Comparison of ENCODE assay signal across 1 cellular context in the genomic region with DNA sequence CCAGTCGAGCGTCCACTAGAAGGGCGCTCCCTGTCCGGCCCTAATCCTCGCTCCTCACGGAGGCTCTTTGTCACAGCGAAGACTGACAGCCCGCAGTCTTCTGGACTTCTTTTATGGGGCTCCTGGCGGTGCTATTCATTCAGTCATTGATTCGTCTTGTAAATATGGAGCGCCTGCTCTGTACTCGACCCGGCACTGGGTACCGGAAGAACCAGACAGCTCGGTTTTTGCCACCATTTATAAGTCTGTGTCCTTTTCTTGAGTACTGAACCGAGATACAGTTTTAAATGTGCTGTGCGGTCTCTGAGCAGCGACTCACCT.
TF ChIP-seq lines count a peak whose summit lies in the region.

No MANE protein-coding gene starts in this region.

TF ChIP-seq in H1, 55 proteins besides CTCF, POLR2A, EP300 and RAD21 (continued from another document):
- no peak for TF ChIP-seq SRF (IDR thresholded peaks at IDR 0.05; ENCODE audit: low read depth, low read length)
- TF ChIP-seq, protein P1, sequence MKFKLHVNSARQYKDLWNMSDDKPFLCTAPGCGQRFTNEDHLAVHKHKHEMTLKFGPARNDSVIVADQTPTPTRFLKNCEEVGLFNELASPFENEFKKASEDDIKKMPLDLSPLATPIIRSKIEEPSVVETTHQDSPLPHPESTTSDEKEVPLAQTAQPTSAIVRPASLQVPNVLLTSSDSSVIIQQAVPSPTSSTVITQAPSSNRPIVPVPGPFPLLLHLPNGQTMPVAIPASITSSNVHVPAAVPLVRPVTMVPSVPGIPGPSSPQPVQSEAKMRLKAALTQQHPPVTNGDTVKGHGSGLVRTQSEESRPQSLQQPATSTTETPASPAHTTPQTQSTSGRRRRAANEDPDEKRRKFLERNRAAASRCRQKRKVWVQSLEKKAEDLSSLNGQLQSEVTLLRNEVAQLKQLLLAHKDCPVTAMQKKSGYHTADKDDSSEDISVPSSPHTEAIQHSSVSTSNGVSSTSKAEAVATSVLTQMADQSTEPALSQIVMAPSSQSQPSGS (IDR thresholded peaks at IDR 0.05; ENCODE audit: low read length), result no peak
- TF ChIP-seq BRCA1 (IDR thresholded peaks at IDR 0.05; ENCODE audit: low read depth, low read length), result no peak
- TF ChIP-seq KDM1A (IDR thresholded peaks at IDR 0.05; ENCODE audit: borderline replicate concordance, low read length), result no peak
- no peak for TF ChIP-seq SIX5 (IDR thresholded peaks at IDR 0.05; ENCODE audit: low read depth, low read length)
